ENCODE assay signal across 11 cellular contexts in the genomic region with DNA sequence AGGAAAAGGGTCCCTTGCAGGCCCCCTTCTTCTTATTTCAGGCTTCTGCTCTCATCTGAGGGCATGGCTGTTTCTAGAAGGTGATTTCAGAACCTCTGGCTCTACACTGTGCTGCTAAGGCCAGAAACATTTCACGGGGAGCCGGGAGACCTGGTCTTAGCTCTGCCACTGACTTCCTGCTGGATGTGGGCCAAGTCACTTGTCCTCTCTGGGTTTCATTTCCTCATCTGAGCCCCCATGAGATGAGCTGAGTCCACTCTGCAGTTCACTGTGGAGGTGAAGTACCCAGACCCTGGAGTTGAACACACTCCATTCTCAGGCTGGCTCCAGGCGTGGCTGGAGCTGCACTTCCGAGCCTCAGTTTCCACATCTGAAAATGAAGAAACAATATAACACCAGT. TPM values are rescaled to one million over a fixed set of nuclear protein-coding genes. Genes with fewer than 3 reads are reported as not detected.
DNase-seq lines count a peak whose midpoint lies in the region; ATAC-seq and TF ChIP-seq lines count a peak whose summit lies in the region.
"Had no signal": no experiment of that assay in that cellular context is flagged by ENCODE, and none has a peak within 500 bp of the region (broad histone marks: within the 10 kb centered on the region; RNA-seq: fewer than 3 reads in every experiment).

No MANE protein-coding gene starts in this region.

- peak overlapping the region; percentile 63 for H2BK12ac ChIP-seq in trophoblast cell (ENCODE audit: low read length)

- POLR2A ChIA-PET in activated B cell treated with CpG ODN at 0.5 μM for 24 hours (lab: Charles Lee) (interaction anchor here (0.6 to 1.9 kb wide), 8 partner anchors 7 to 80 kb away, joined by 3 to 7 read pairs (median 5); no protein-coding TSS in a partner anchor), WTC11 (lab: Charles Lee) (no interaction called here)
- POLR2A ChIA-PET in activated CD4-positive, alpha-beta memory T cell treated with anti-CD3 and anti-CD28 coated beads, Interleukin-2, amount 10 ng/mL, durations not matched to agents 7 days and 5 days (lab: Charles Lee) = no interaction called here

- no peak overlapping the region for H2BK5ac ChIP-seq in trophoblast cell (ENCODE audit: low read depth, low read length, poor library complexity)

- no peaks in the 10 kb centered on the region for H3K79me2 ChIP-seq in trophoblast cell (ENCODE audit: control insufficient read depth, insufficient read depth, low read length, poor library complexity)

- no peak overlapping the region for H3K18ac ChIP-seq in trophoblast cell (ENCODE audit: low read length)

- H3K4me3 ChIP-seq in trophoblast cell (ENCODE audit: low read depth, low read length) = no peak overlapping the region

- no peak overlapping the region for H3K14ac ChIP-seq in trophoblast cell (ENCODE audit: low read length)

- H3K27ac ChIP-seq in trophoblast cell (ENCODE audit: low read depth, low read length) = no peak overlapping the region

- H3K79me1 ChIP-seq in trophoblast cell (ENCODE audit: low read length) = peaks cover 9% of the 10 kb centered on the region

- H3K9ac ChIP-seq in trophoblast cell (ENCODE audit: low read length) = no peak overlapping the region

- H3K36me3 ChIP-seq in trophoblast cell (ENCODE audit: control insufficient read depth in 1 of 2, insufficient read depth in 2 of 2, low read length in 2 of 2) = no peaks in the 10 kb centered on the region

- CTCF ChIA-PET in activated B cell treated with CpG ODN at 0.5 μM for 24 hours (lab: Charles Lee) (interaction anchor here (1.0 to 1.7 kb wide), 5 partner anchors 27 to 82 kb away, joined by 3 to 8 read pairs (median 4); no protein-coding TSS in a partner anchor), WTC11 (lab: Charles Lee) (interaction anchor here (2.0 kb wide), 1 partner anchor 31 kb away, joined by 5 read pairs; no protein-coding TSS in a partner anchor)
- CTCF ChIA-PET in activated CD4-positive, alpha-beta memory T cell treated with anti-CD3 and anti-CD28 coated beads, Interleukin-2, amount 10 ng/mL, durations not matched to agents 7 days and 5 days (lab: Charles Lee) = interaction anchor here (1.0 kb wide), 1 partner anchor 30 kb away, joined by 5 read pairs; no protein-coding TSS in a partner anchor

- H3K36me3 Mint-ChIP-seq in activated B cell treated with CpG ODN at 0.5 μM for 24 hours (ENCODE audit: low read depth) (no peaks in the 10 kb centered on the region), WTC11 (no peaks in the 10 kb centered on the region)
- H3K36me3 Mint-ChIP-seq in activated CD4-positive, alpha-beta memory T cell treated with anti-CD3 and anti-CD28 coated beads, Interleukin-2, amount 10 ng/mL, durations not matched to agents 7 days and 5 days (ENCODE audit: low read depth) = no peaks in the 10 kb centered on the region

- no peak overlapping the region for H2AK5ac ChIP-seq in trophoblast cell (ENCODE audit: low read length)

- no peak overlapping the region for H2AFZ ChIP-seq in trophoblast cell (ENCODE audit: insufficient read depth, low read length, poor library complexity)

- H3K27ac Mint-ChIP-seq in activated B cell treated with CpG ODN at 0.5 μM for 24 hours = peak overlapping the region; percentile 64
- H3K27ac Mint-ChIP-seq in WTC11 = no peak overlapping the region
- no peak overlapping the region for H3K27ac Mint-ChIP-seq in activated CD4-positive, alpha-beta memory T cell treated with anti-CD3 and anti-CD28 coated beads, Interleukin-2, amount 10 ng/mL, durations not matched to agents 7 days and 5 days

- H3K27me3 Mint-ChIP-seq in activated B cell treated with CpG ODN at 0.5 μM for 24 hours (no peaks in the 10 kb centered on the region), WTC11 (ENCODE audit: low read depth) (peaks cover 2% of the 10 kb centered on the region; the same call in 1 of the 2 replicates)
- peaks cover 20% of the 10 kb centered on the region for H3K27me3 Mint-ChIP-seq in activated CD4-positive, alpha-beta memory T cell treated with anti-CD3 and anti-CD28 coated beads, Interleukin-2, amount 10 ng/mL, durations not matched to agents 7 days and 5 days

- intact Hi-C loops in activated B cell treated with CpG ODN at 0.5 μM for 24 hours (cut with micrococcal nuclease) = loop anchor here (2.0 kb wide), 1 partner anchor 78 kb away; no protein-coding TSS in a partner anchor

- peaks cover 20 to 22% of the 10 kb centered on the region in 2 experiments for H3K4me1 ChIP-seq in trophoblast cell (ENCODE audit: control insufficient read depth in 1 of 2, insufficient read depth in 2 of 2, low read length in 2 of 2)

- H3K27me3 ChIP-seq in trophoblast cell (ENCODE audit: insufficient read depth, low read length) = no peaks in the 10 kb centered on the region

- peak; percentile 27 for DNase-seq in activated B cell treated with CpG ODN at 0.5 μM for 24 hours
- DNase-seq in trophoblast cell = peak in 1 of 2 donors; percentile 32
- no peak for DNase-seq in activated CD4-positive, alpha-beta T cell treated with anti-CD3 and anti-CD28 coated beads for 1 hour
- DNase-seq in HuH-7 (ENCODE audit: low spot score) = no peak
- DNase-seq in WTC11 (ENCODE audit: low spot score) = no peak
- no peak for DNase-seq in activated CD4-positive, alpha-beta memory T cell treated with anti-CD3 and anti-CD28 coated beads, Interleukin-2, amount 10 ng/mL, durations not matched to agents 7 days and 5 days
- DNase-seq: activated effector memory CD4-positive, alpha-beta T cell treated with anti-CD3 and anti-CD28 coated beads, Interleukin-2, amount 50 U/mL, for 16 hours; NCI-H510A treated with DMSO at 0.1 percent for 48 hours had no signal

- peak; percentile 51 for ATAC-seq in GM18498 (IDR thresholded peaks at IDR 0.05; ENCODE audit: unreplicated experiment)
- ATAC-seq in HG03196 (IDR thresholded peaks at IDR 0.05; ENCODE audit: unreplicated experiment) = peak; percentile 62
- peak; percentile 62 for ATAC-seq in activated B cell treated with CpG ODN at 0.5 μM for 24 hours (ENCODE audit: low read depth)
- ATAC-seq in WTC11 = no peak

- H3K23ac ChIP-seq in trophoblast cell (ENCODE audit: low read length) = no peak overlapping the region

- H3K4me1 Mint-ChIP-seq in activated B cell treated with CpG ODN at 0.5 μM for 24 hours = peaks cover 25% of the 10 kb centered on the region
- H3K4me1 Mint-ChIP-seq in WTC11 = peaks cover 7% of the 10 kb centered on the region; the same call in 1 of the 2 replicates
- peaks cover 35% of the 10 kb centered on the region for H3K4me1 Mint-ChIP-seq in activated CD4-positive, alpha-beta memory T cell treated with anti-CD3 and anti-CD28 coated beads, Interleukin-2, amount 10 ng/mL, durations not matched to agents 7 days and 5 days

- no peak overlapping the region for H4K91ac ChIP-seq in trophoblast cell (ENCODE audit: low read depth, low read length)

- H3K4ac ChIP-seq in trophoblast cell (ENCODE audit: low read depth, low read length) = no peak overlapping the region

- TF ChIP-seq CTCF in activated B cell treated with CpG ODN at 0.5 μM for 24 hours (IDR thresholded peaks at IDR 0.05) (no peak), WTC11 (IDR thresholded peaks at IDR 0.05) (no peak)

- no peak overlapping the region for H4K12ac ChIP-seq in trophoblast cell (ENCODE audit: low read depth, low read length)

- no CpG with 5 or more reads among the region's 4 CpGs for WGBS in trophoblast cell (ENCODE audit: extremely low coverage, insufficient coverage, insufficient read length)

- no peaks in the 10 kb centered on the region for H3K9me3 ChIP-seq in trophoblast cell (ENCODE audit: insufficient read depth, low read depth, low read length)

- H2BK120ac ChIP-seq in trophoblast cell (ENCODE audit: insufficient read depth, low read length, poor library complexity) = no peak overlapping the region

- no peak overlapping the region for H3K4me2 ChIP-seq in trophoblast cell (ENCODE audit: low read length)

- no peak overlapping the region for H4K8ac ChIP-seq in trophoblast cell (ENCODE audit: low read depth, low read length)

- no peaks in the 10 kb centered on the region for H3K9me3 Mint-ChIP-seq in activated B cell treated with CpG ODN at 0.5 μM for 24 hours
- no peaks in the 10 kb centered on the region for H3K9me3 Mint-ChIP-seq in WTC11
- H3K9me3 Mint-ChIP-seq in activated CD4-positive, alpha-beta memory T cell treated with anti-CD3 and anti-CD28 coated beads, Interleukin-2, amount 10 ng/mL, durations not matched to agents 7 days and 5 days = no peaks in the 10 kb centered on the region

- H3K4me3 Mint-ChIP-seq in activated B cell treated with CpG ODN at 0.5 μM for 24 hours (peak overlapping the region; percentile 66), WTC11 (no peak overlapping the region)
- no peak overlapping the region for H3K4me3 Mint-ChIP-seq in activated CD4-positive, alpha-beta memory T cell treated with anti-CD3 and anti-CD28 coated beads, Interleukin-2, amount 10 ng/mL, durations not matched to agents 7 days and 5 days

TF ChIP-seq in WTC11, 78 proteins besides CTCF, POLR2A, EP300 and RAD21:
- TF ChIP-seq JUN (CRISPR knock-in tag; IDR thresholded peaks at IDR 0.05) (no peak), SOX15 (CRISPR knock-in tag; IDR thresholded peaks at IDR 0.05) (no peak), ESRRA (CRISPR knock-in tag; IDR thresholded peaks at IDR 0.05; ENCODE audit: borderline replicate concordance) (no peak)

RNA-seq across cellular contexts. Expression of a gene that starts 2.1 kb away (rescaled TPM):
- total RNA-seq in activated B cell treated with CpG ODN at 0.5 μM for 24 hours (not detected in 2 replicates), WTC11 (2021) (0.15 to 0.57 TPM (median 0.18 TPM) in 3 replicates)
- 0.44 and 0.59 TPM in 2 replicates for polyA plus RNA-seq in trophoblast cell (2013)
- total RNA-seq in activated CD4-positive, alpha-beta memory T cell treated with anti-CD3 and anti-CD28 coated beads, Interleukin-2, amount 10 ng/mL, durations not matched to agents 7 days and 5 days = not detected

RNA-seq across cellular contexts. Expression of a gene that starts 41.9 kb away (rescaled TPM):
- total RNA-seq in activated B cell treated with CpG ODN at 0.5 μM for 24 hours = not detected in 2 replicates
- not detected in 2 replicates for polyA plus RNA-seq in trophoblast cell (2013)
- 0.61 to 2.0 TPM (median 1.9 TPM) in 3 replicates for total RNA-seq in WTC11 (2021)
- not detected for total RNA-seq in activated CD4-positive, alpha-beta memory T cell treated with anti-CD3 and anti-CD28 coated beads, Interleukin-2, amount 10 ng/mL, durations not matched to agents 7 days and 5 days
- total RNA-seq: glomerular endothelial cell had no signal
